Comparison of ENCODE assay signal across 8 cellular contexts in genomic region chr4:121800638-121800960, GRCh38. TPM values are rescaled to one million over a fixed set of nuclear protein-coding genes. Genes with fewer than 3 reads are reported as not detected.
A peak's percentile ranks its signal among the peaks of the same experiment; 100 is the strongest.
DNase-seq lines count a peak whose midpoint lies in the region; ATAC-seq and TF ChIP-seq lines count a peak whose summit lies in the region.

No MANE protein-coding gene starts in this region.

- H3K9me3 ChIP-seq in SJSA1 (replicated peaks), result no peaks in the 10 kb centered on the region

- peaks cover 40% of the 10 kb centered on the region for H3K36me3 ChIP-seq in SJSA1

- no peak for TF ChIP-seq CTCF in fibroblast of villous mesenchyme (IDR thresholded peaks at IDR 0.05; ENCODE audit: insufficient read depth, low read depth, low read length)

- peaks cover 31% of the 10 kb centered on the region for H3K4me1 ChIP-seq in SJSA1 (replicated peaks)

- H3K4me3 ChIP-seq in SJSA1, result peak overlapping the region; percentile 68
- peak overlapping the region; percentile 94 for H3K4me3 ChIP-seq in fibroblast of villous mesenchyme (ENCODE audit: low read depth, low read length)

- H3K27ac ChIP-seq in SJSA1, result peak overlapping the region; percentile 83

- no peaks in the 10 kb centered on the region for H3K27me3 ChIP-seq in SJSA1 (replicated peaks)

- no peak for DNase-seq in SJSA1 (ENCODE audit: low read depth in 1 of 2, low spot score in 2 of 2)
- DNase-seq in fibroblast of villous mesenchyme (ENCODE audit: low read depth), result no peak
- DNase-seq in sciatic nerve (ENCODE audit: low spot score), result no peak
- DNase-seq in NCI-H526 treated with DMSO at 0.1 percent for 48 hours (lab: John Stamatoyannopoulos, UW), result no peak
- no peak for DNase-seq in iPS-NIHi7 (ENCODE audit: extremely low spot score)
- no peak for DNase-seq in HPDE6-E6E7 (ENCODE audit: extremely low spot score)

- intact Hi-C loops in sciatic nerve (cut with DNase I), result no loop called here

- ATAC-seq in GM18909 (IDR thresholded peaks at IDR 0.05; ENCODE audit: poor library complexity, unreplicated experiment) (peak; percentile 23), HG02870 (IDR thresholded peaks at IDR 0.05; ENCODE audit: unreplicated experiment) (peak; percentile 32), sciatic nerve (peak; percentile 47)

RNA-seq across cellular contexts. Expression of gene EXOSC9, which starts 0.5 kb away (rescaled TPM):
- total RNA-seq in SJSA1 (2014; rRNA removed; shearing (Covaris generic)), result 93.3 and 134 TPM in 2 replicates
- 27.1 and 34.5 TPM in 2 replicates for total RNA-seq in fibroblast of villous mesenchyme
- total RNA-seq in sciatic nerve, result 24.1 TPM

RNA-seq across cellular contexts. Expression of gene CCNA2, which starts 23.1 kb away (rescaled TPM):
- total RNA-seq in SJSA1 (2014; rRNA removed; shearing (Covaris generic)), result 273 and 318 TPM in 2 replicates
- 27.1 and 54.0 TPM in 2 replicates for total RNA-seq in fibroblast of villous mesenchyme
- total RNA-seq in sciatic nerve, result 3.2 TPM

RNA-seq across cellular contexts. Expression of gene SMIM43, which starts 35.6 kb away (rescaled TPM):
- 0.26 TPM in 1 of 2 replicates, not detected in the other for total RNA-seq in SJSA1 (2014; rRNA removed; shearing (Covaris generic))
- 0.43 and 0.64 TPM in 2 replicates for total RNA-seq in fibroblast of villous mesenchyme
- total RNA-seq in sciatic nerve, result 3.7 TPM
